Comparison of ENCODE assay signal across 1 cellular context in the genomic region with DNA sequence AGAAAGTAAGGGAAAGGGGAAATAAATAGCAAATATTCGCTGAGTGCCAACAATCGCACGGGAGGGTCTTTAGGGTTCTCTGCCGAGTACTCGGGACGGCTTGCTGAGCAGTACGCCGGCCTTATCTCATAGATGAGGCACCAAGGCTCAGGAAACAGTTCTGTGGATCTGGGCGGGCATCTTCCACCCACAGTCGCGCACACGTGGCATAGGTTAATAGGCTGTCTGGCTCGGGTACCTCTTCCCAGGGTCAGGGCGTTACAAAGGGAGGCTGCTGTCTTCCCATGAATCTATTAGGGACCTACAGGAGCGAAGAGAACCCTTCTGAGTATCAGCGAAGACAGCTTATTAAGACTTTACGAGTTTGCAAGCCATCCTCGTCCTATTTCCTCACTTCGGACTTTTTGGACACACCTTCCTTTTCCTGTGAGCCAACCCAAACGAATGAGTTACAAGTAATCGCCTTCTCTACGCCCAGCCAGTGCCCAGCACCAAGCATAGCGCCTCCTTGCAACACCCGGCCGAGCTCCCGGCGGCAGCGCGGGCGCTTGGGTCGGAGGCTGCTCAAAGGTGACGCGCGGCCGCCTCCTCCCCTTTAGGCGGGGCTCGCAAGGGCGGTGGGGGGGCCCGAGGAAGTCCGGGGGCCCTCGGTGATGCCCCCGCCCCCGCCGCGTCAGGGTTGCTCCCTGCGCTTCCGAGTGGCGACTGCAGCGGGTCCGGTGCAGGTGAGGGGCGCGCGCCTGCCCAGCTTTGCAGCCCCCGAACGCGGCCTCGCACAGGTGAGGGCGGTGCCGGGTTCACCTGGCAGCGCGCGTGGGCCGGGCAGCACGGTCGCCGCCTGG.
TF ChIP-seq lines count a peak whose summit lies in the region.

A gene with protein sequence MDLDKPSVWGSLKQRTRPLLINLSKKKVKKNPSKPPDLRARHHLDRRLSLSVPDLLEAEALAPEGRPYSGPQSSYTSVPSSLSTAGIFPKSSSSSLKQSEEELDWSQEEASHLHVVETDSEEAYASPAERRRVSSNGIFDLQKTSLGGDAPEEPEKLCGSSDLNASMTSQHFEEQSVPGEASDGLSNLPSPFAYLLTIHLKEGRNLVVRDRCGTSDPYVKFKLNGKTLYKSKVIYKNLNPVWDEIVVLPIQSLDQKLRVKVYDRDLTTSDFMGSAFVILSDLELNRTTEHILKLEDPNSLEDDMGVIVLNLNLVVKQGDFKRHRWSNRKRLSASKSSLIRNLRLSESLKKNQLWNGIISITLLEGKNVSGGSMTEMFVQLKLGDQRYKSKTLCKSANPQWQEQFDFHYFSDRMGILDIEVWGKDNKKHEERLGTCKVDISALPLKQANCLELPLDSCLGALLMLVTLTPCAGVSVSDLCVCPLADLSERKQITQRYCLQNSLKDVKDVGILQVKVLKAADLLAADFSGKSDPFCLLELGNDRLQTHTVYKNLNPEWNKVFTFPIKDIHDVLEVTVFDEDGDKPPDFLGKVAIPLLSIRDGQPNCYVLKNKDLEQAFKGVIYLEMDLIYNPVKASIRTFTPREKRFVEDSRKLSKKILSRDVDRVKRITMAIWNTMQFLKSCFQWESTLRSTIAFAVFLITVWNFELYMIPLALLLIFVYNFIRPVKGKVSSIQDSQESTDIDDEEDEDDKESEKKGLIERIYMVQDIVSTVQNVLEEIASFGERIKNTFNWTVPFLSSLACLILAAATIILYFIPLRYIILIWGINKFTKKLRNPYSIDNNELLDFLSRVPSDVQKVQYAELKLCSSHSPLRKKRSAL (plus strand): TSS at position 676 of the 842 bp plus-strand sequence. CDS start 66,705 bp downstream, outside the sequence.

TF ChIP-seq in SK-N-SH treated with all-trans-retinoic acid at 6 μM for 48 hours, 23 proteins besides CTCF, POLR2A, EP300 and RAD21 (continued from another document):
- TF ChIP-seq, protein P1, sequence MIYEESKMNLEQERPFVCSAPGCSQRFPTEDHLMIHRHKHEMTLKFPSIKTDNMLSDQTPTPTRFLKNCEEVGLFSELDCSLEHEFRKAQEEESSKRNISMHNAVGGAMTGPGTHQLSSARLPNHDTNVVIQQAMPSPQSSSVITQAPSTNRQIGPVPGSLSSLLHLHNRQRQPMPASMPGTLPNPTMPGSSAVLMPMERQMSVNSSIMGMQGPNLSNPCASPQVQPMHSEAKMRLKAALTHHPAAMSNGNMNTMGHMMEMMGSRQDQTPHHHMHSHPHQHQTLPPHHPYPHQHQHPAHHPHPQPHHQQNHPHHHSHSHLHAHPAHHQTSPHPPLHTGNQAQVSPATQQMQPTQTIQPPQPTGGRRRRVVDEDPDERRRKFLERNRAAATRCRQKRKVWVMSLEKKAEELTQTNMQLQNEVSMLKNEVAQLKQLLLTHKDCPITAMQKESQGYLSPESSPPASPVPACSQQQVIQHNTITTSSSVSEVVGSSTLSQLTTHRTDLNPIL (CRISPR knock-in tag; IDR thresholded peaks at IDR 0.05; ENCODE audit: low read depth): no peak
- TF ChIP-seq ESRRG (CRISPR knock-in tag; IDR thresholded peaks at IDR 0.05): no peak
TF ChIP-seq in SK-N-SH treated with all-trans-retinoic acid at 6 μM for 48 hours: peak in this region for 1.
